ENCODE assay signal across 8 cellular contexts in the genomic region with DNA sequence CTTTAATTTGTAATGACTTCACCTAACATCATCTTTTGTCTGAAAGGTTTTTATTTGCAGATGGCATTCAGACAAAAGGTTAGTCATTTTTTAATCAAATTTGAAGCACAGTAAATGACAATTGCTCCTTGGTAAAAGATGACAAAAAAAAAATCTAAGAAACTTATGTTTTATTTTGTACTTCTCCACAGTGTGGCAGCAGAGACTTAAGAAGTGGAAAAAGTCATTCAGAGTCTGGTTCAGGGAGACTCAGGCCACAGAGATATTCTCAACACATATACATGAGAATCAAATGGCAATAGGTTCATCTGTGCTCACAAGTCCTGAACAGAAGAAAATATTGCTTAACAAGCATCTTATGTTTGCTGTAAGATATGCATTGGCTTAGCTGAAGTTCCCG.
DNase-seq lines count a peak whose midpoint lies in the region; ATAC-seq and TF ChIP-seq lines count a peak whose summit lies in the region.

No MANE protein-coding gene starts in this region.

- intact Hi-C loops in colonic mucosa (cut with DNase I), result no loop called here
- intact Hi-C loops in activated CD4-positive, alpha-beta T cell treated with anti-CD3 and anti-CD28 coated beads, Interleukin-2, amount 10 ng/mL, durations not matched to agents 24 days and 14 days (cut with micrococcal nuclease), result no loop called here

- TF ChIP-seq EP300 in neural cell (conservative IDR thresholded peaks at IDR 0.05; ENCODE audit: poor library complexity, severe bottlenecking), result no peak

- H3K9me3 ChIP-seq in GM23248 (ENCODE audit: low read depth) (no peaks in the 10 kb centered on the region), colonic mucosa (no peaks in the 10 kb centered on the region), neural cell (ENCODE audit: low read length) (no peaks in the 10 kb centered on the region), Peyer's patch (no peaks in the 10 kb centered on the region)

- WGBS in GM23248 (ENCODE audit: low coverage in 1 of 2, low lambda C conversion rate in 2 of 2, missing lambda C conversion rate in 2 of 2), 2 experiments, result 43 to 48% methylated on average over 1 of the region's 1 CpG

- H3K4me3 Mint-ChIP-seq in activated CD4-positive, alpha-beta T cell treated with anti-CD3 and anti-CD28 coated beads, Interleukin-2, amount 10 ng/mL, durations not matched to agents 24 days and 14 days, result no peak overlapping the region
- no peak overlapping the region for H3K4me3 Mint-ChIP-seq in activated T-cell treated with anti-CD3 and anti-CD28 coated beads, Interleukin-2, amount 50 U/mL, for 4 hours

- H2AFZ ChIP-seq in GM23248 (no peak overlapping the region), neural cell (ENCODE audit: low read depth, low read length) (no peak overlapping the region)

- H3K27me3 Mint-ChIP-seq in activated CD4-positive, alpha-beta T cell treated with anti-CD3 and anti-CD28 coated beads, Interleukin-2, amount 10 ng/mL, durations not matched to agents 24 days and 14 days, result no peaks in the 10 kb centered on the region
- no peaks in the 10 kb centered on the region for H3K27me3 Mint-ChIP-seq in activated T-cell treated with anti-CD3 and anti-CD28 coated beads, Interleukin-2, amount 50 U/mL, for 4 hours (ENCODE audit: low read depth)

- no peaks in the 10 kb centered on the region for H3K36me3 ChIP-seq in GM23248 (ENCODE audit: low read depth)
- H3K36me3 ChIP-seq in colonic mucosa, result no peaks in the 10 kb centered on the region
- no peaks in the 10 kb centered on the region for H3K36me3 ChIP-seq in neural cell (ENCODE audit: insufficient read depth, low read length)
- no peaks in the 10 kb centered on the region for H3K36me3 ChIP-seq in Peyer's patch

- peak; percentile 72 for DNase-seq in GM23248
- peak; percentile 15 to 82 for DNase-seq in NCI-H524 (lab: John Stamatoyannopoulos, UW)
- DNase-seq in colonic mucosa, result no peak
- no peak for DNase-seq in activated CD4-positive, alpha-beta T cell treated with anti-CD3 and anti-CD28 coated beads, Interleukin-2, amount 10 ng/mL, durations not matched to agents 24 days and 14 days
- no peak for DNase-seq in activated T-cell treated with anti-CD3 and anti-CD28 coated beads, Interleukin-2, amount 50 U/mL, for 4 hours
- no peak for DNase-seq in Peyer's patch
- DNase-seq in NCI-H128 (lab: John Stamatoyannopoulos, UW; ENCODE audit: unreplicated experiment), result no peak

- H3K9ac ChIP-seq in GM23248 (no peak overlapping the region), colonic mucosa (ENCODE audit: low read depth in 2 of 2, low read length in 2 of 2) (no peak overlapping the region), neural cell (ENCODE audit: low read length) (no peak overlapping the region)

- H3K4me1 ChIP-seq in GM23248 (ENCODE audit: insufficient read depth) (no peaks in the 10 kb centered on the region), colonic mucosa (no peaks in the 10 kb centered on the region), Peyer's patch (no peaks in the 10 kb centered on the region)

- no peak for TF ChIP-seq POLR2A in Peyer's patch (IDR thresholded peaks at IDR 0.05)

- H3K27ac Mint-ChIP-seq in activated CD4-positive, alpha-beta T cell treated with anti-CD3 and anti-CD28 coated beads, Interleukin-2, amount 10 ng/mL, durations not matched to agents 24 days and 14 days, result no peak overlapping the region

- peak; percentile 93 for TF ChIP-seq RAD21 in neural cell (conservative IDR thresholded peaks at IDR 0.05)

- H3K9me2 ChIP-seq in GM23248 (ENCODE audit: insufficient read depth), result no peaks in the 10 kb centered on the region
- H3K9me2 ChIP-seq in neural cell (ENCODE audit: insufficient read depth, low read length), result no peaks in the 10 kb centered on the region

- H3K9me3 Mint-ChIP-seq in activated CD4-positive, alpha-beta T cell treated with anti-CD3 and anti-CD28 coated beads, Interleukin-2, amount 10 ng/mL, durations not matched to agents 24 days and 14 days, result no peaks in the 10 kb centered on the region
- H3K9me3 Mint-ChIP-seq in activated T-cell treated with anti-CD3 and anti-CD28 coated beads, Interleukin-2, amount 50 U/mL, for 4 hours, result no peaks in the 10 kb centered on the region

- peaks cover 57% of the 10 kb centered on the region for H3K27me3 ChIP-seq in GM23248 (replicated peaks; ENCODE audit: insufficient read depth)
- H3K27me3 ChIP-seq in colonic mucosa, result no peaks in the 10 kb centered on the region
- H3K27me3 ChIP-seq in neural cell (ENCODE audit: insufficient read depth, low read depth, low read length), result no peaks in the 10 kb centered on the region
- no peaks in the 10 kb centered on the region for H3K27me3 ChIP-seq in Peyer's patch

- no peaks in the 10 kb centered on the region for H3K4me1 Mint-ChIP-seq in activated CD4-positive, alpha-beta T cell treated with anti-CD3 and anti-CD28 coated beads, Interleukin-2, amount 10 ng/mL, durations not matched to agents 24 days and 14 days
- no peaks in the 10 kb centered on the region for H3K4me1 Mint-ChIP-seq in activated T-cell treated with anti-CD3 and anti-CD28 coated beads, Interleukin-2, amount 50 U/mL, for 4 hours (ENCODE audit: low read depth)

- H3K4me3 ChIP-seq in GM23248 (no peak overlapping the region), colonic mucosa (no peak overlapping the region), neural cell (ENCODE audit: low read length) (no peak overlapping the region), Peyer's patch (no peak overlapping the region)

- TF ChIP-seq CTCF in colonic mucosa (IDR thresholded peaks at IDR 0.05) (peak; percentile 16), neural cell (IDR thresholded peaks at IDR 0.05; ENCODE audit: poor library complexity, severe bottlenecking) (peak; percentile 88), Peyer's patch (IDR thresholded peaks at IDR 0.05) (peak in 2 of 6 experiments; percentile 17 to 21)

- in situ Hi-C loops in GM23248 (cut with MboI), result no loop called here

- H3F3A ChIP-seq in GM23248 (ENCODE audit: insufficient read depth) (no peaks in the 10 kb centered on the region), neural cell (ENCODE audit: insufficient read depth, low read length, poor library complexity, severe bottlenecking) (peaks cover 6% of the 10 kb centered on the region)

- H3K79me2 ChIP-seq in GM23248 (ENCODE audit: insufficient read depth) (no peaks in the 10 kb centered on the region), neural cell (replicated peaks; ENCODE audit: insufficient read depth, low read length) (no peaks in the 10 kb centered on the region)

- H3K4me2 ChIP-seq in GM23248 (ENCODE audit: unreplicated experiment) (no peak overlapping the region), neural cell (ENCODE audit: low read length) (no peak overlapping the region)

- H4K20me1 ChIP-seq in GM23248 (ENCODE audit: insufficient read depth) (no peaks in the 10 kb centered on the region), neural cell (ENCODE audit: insufficient read depth) (no peaks in the 10 kb centered on the region)

- H3K27ac ChIP-seq in GM23248 (no peak overlapping the region), colonic mucosa (no peak overlapping the region), neural cell (ENCODE audit: low read length) (no peak overlapping the region), Peyer's patch (no peak overlapping the region)

- ATAC-seq in activated T-cell treated with anti-CD3 and anti-CD28 coated beads, Interleukin-2, amount 50 U/mL, for 4 hours, result no peak

- no peaks in the 10 kb centered on the region for H3K36me3 Mint-ChIP-seq in activated CD4-positive, alpha-beta T cell treated with anti-CD3 and anti-CD28 coated beads, Interleukin-2, amount 10 ng/mL, durations not matched to agents 24 days and 14 days (ENCODE audit: low read depth)
- H3K36me3 Mint-ChIP-seq in activated T-cell treated with anti-CD3 and anti-CD28 coated beads, Interleukin-2, amount 50 U/mL, for 4 hours (ENCODE audit: insufficient read depth), result no peaks in the 10 kb centered on the region

TF ChIP-seq in neural cell, 6 proteins besides CTCF, POLR2A, EP300 and RAD21:
- peak; percentile 97 for TF ChIP-seq SMC3 (conservative IDR thresholded peaks at IDR 0.05; ENCODE audit: poor library complexity)
- TF ChIP-seq, protein P1, sequence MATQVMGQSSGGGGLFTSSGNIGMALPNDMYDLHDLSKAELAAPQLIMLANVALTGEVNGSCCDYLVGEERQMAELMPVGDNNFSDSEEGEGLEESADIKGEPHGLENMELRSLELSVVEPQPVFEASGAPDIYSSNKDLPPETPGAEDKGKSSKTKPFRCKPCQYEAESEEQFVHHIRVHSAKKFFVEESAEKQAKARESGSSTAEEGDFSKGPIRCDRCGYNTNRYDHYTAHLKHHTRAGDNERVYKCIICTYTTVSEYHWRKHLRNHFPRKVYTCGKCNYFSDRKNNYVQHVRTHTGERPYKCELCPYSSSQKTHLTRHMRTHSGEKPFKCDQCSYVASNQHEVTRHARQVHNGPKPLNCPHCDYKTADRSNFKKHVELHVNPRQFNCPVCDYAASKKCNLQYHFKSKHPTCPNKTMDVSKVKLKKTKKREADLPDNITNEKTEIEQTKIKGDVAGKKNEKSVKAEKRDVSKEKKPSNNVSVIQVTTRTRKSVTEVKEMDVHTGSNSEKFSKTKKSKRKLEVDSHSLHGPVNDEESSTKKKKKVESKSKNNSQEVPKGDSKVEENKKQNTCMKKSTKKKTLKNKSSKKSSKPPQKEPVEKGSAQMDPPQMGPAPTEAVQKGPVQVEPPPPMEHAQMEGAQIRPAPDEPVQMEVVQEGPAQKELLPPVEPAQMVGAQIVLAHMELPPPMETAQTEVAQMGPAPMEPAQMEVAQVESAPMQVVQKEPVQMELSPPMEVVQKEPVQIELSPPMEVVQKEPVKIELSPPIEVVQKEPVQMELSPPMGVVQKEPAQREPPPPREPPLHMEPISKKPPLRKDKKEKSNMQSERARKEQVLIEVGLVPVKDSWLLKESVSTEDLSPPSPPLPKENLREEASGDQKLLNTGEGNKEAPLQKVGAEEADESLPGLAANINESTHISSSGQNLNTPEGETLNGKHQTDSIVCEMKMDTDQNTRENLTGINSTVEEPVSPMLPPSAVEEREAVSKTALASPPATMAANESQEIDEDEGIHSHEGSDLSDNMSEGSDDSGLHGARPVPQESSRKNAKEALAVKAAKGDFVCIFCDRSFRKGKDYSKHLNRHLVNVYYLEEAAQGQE (IDR thresholded peaks at IDR 0.05; ENCODE audit: borderline replicate concordance), result no peak

Comparison
In these comparisons a context has a peak if more than half of its experiments do, and no peak if none do; other contexts are left out.
1. DNase-seq: peak in GM23248 (single experiment) and NCI-H524 (2 of 2); none in colonic mucosa (single experiment), activated CD4-positive, alpha-beta T cell treated with anti-CD3 and anti-CD28 coated beads, Interleukin-2, amount 10 ng/mL, durations not matched to agents 24 days and 14 days (single experiment), activated T-cell treated with anti-CD3 and anti-CD28 coated beads, Interleukin-2, amount 50 U/mL, for 4 hours (single experiment), Peyer's patch (0 of 3) and NCI-H128 (single experiment).